In genomic region chr12:27213830-27214787, GRCh38 we compare ENCODE assay signal across 2 cellular contexts.
TF ChIP-seq lines count a peak whose summit lies in the region.

No MANE protein-coding gene starts in this region.

TF ChIP-seq in HCT116, 20 proteins besides CTCF, POLR2A, EP300 and RAD21:
- no peak for TF ChIP-seq SIN3A (IDR thresholded peaks at IDR 0.05; ENCODE audit: low read depth)
- TF ChIP-seq, protein P1, sequence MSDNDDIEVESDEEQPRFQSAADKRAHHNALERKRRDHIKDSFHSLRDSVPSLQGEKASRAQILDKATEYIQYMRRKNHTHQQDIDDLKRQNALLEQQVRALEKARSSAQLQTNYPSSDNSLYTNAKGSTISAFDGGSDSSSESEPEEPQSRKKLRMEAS (IDR thresholded peaks at IDR 0.05), result no peak
- no peak for TF ChIP-seq POLR2AphosphoS5 (IDR thresholded peaks at IDR 0.05; ENCODE audit: low read depth, low read length)
- TF ChIP-seq, protein P2, sequence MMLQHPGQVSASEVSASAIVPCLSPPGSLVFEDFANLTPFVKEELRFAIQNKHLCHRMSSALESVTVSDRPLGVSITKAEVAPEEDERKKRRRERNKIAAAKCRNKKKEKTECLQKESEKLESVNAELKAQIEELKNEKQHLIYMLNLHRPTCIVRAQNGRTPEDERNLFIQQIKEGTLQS (IDR thresholded peaks at IDR 0.05), result no peak
- TF ChIP-seq SP1 (IDR thresholded peaks at IDR 0.05; ENCODE audit: low read depth), result no peak
- TF ChIP-seq ZNF274 (IDR thresholded peaks at IDR 0.05; ENCODE audit: low read depth, low read length), result no peak
- no peak for TF ChIP-seq CBX3 (IDR thresholded peaks at IDR 0.05; ENCODE audit: low read depth)
- TF ChIP-seq EGR1 (IDR thresholded peaks at IDR 0.05; ENCODE audit: low read depth), result no peak
- no peak for TF ChIP-seq CEBPB (IDR thresholded peaks at IDR 0.05; ENCODE audit: low read depth)
- no peak for TF ChIP-seq EZH2 (IDR thresholded peaks at IDR 0.05)
- no peak for TF ChIP-seq YY1 (IDR thresholded peaks at IDR 0.05; ENCODE audit: extremely low read depth, insufficient replicate concordance, low read depth, low read length)
- no peak for TF ChIP-seq ELF1 (IDR thresholded peaks at IDR 0.05; ENCODE audit: borderline replicate concordance, low read depth)

TF ChIP-seq in GM12878, 131 proteins besides CTCF, POLR2A, EP300 and RAD21:
- TF ChIP-seq WRNIP1 (IDR thresholded peaks at IDR 0.05; ENCODE audit: borderline replicate concordance, low read depth, low read length) (no peak), NKRF (conservative IDR thresholded peaks at IDR 0.05) (no peak), NFIC (IDR thresholded peaks at IDR 0.05; ENCODE audit: low read depth, low read length) (no peak), CREB1 (IDR thresholded peaks at IDR 0.05; ENCODE audit: low read depth) (no peak), ETV6 (conservative IDR thresholded peaks at IDR 0.05 in 1 of 2, IDR thresholded peaks at IDR 0.05 in 1 of 2; ENCODE audit: borderline replicate concordance in 1 of 2, low read depth in 1 of 2) (no peak), RELA (IDR thresholded peaks at IDR 0.05; ENCODE audit: borderline replicate concordance, partially characterized antibody) (no peak), ASH2L (IDR thresholded peaks at IDR 0.05; ENCODE audit: borderline replicate concordance, low read depth) (no peak)
- TF ChIP-seq, protein P3, sequence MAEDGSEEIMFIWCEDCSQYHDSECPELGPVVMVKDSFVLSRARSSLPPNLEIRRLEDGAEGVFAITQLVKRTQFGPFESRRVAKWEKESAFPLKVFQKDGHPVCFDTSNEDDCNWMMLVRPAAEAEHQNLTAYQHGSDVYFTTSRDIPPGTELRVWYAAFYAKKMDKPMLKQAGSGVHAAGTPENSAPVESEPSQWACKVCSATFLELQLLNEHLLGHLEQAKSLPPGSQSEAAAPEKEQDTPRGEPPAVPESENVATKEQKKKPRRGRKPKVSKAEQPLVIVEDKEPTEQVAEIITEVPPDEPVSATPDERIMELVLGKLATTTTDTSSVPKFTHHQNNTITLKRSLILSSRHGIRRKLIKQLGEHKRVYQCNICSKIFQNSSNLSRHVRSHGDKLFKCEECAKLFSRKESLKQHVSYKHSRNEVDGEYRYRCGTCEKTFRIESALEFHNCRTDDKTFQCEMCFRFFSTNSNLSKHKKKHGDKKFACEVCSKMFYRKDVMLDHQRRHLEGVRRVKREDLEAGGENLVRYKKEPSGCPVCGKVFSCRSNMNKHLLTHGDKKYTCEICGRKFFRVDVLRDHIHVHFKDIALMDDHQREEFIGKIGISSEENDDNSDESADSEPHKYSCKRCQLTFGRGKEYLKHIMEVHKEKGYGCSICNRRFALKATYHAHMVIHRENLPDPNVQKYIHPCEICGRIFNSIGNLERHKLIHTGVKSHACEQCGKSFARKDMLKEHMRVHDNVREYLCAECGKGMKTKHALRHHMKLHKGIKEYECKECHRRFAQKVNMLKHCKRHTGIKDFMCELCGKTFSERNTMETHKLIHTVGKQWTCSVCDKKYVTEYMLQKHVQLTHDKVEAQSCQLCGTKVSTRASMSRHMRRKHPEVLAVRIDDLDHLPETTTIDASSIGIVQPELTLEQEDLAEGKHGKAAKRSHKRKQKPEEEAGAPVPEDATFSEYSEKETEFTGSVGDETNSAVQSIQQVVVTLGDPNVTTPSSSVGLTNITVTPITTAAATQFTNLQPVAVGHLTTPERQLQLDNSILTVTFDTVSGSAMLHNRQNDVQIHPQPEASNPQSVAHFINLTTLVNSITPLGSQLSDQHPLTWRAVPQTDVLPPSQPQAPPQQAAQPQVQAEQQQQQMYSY (CRISPR knock-in tag; IDR thresholded peaks at IDR 0.05), result no peak
TF ChIP-seq in GM12878: peak in this region for 0.
